In genomic region chr4:165378763-165379631, GRCh38 we compare ENCODE assay signal across 1 cellular context.
TF ChIP-seq lines count a peak whose summit lies in the region.

Gene CPE, plus strand, starts transcription at chr4:165379008. Its CDS starts 214 bp downstream, at chr4:165379222.

TF ChIP-seq in HepG2, 621 proteins besides CTCF, POLR2A, EP300 and RAD21 (continued from another document):
- TF ChIP-seq ZFP36 (IDR thresholded peaks at IDR 0.05; ENCODE audit: borderline replicate concordance, low read depth, low read length, partially characterized antibody) (no peak), FOXK2 (IDR thresholded peaks at IDR 0.05) (peak; percentile 89), ZBTB25 (CRISPR knock-in tag; IDR thresholded peaks at IDR 0.05) (no peak), ZBTB21 (CRISPR knock-in tag; IDR thresholded peaks at IDR 0.05) (no peak; the same call in 1 of the 2 replicates), ZNF556 (CRISPR knock-in tag; IDR thresholded peaks at IDR 0.05; ENCODE audit: borderline replicate concordance) (peak; percentile 92; the same call in 1 of the 2 replicates), CEBPG (CRISPR knock-in tag; IDR thresholded peaks at IDR 0.05) (no peak), ZNF629 (CRISPR knock-in tag; conservative IDR thresholded peaks at IDR 0.05) (0 out of 2 replicates have a peak, but pooled peaks have one; percentile 22), HDAC1 (CRISPR knock-in tag; IDR thresholded peaks at IDR 0.05) (peak; percentile 87), MAZ (IDR thresholded peaks at IDR 0.05; ENCODE audit: borderline replicate concordance, low read depth, low read length) (peak; percentile 73; the same call in 1 of the 2 replicates), MAZ (CRISPR knock-in tag; IDR thresholded peaks at IDR 0.05; ENCODE audit: low read depth) (peak; percentile 88), ZSCAN20 (CRISPR knock-in tag; IDR thresholded peaks at IDR 0.05; ENCODE audit: borderline replicate concordance) (peak; percentile 80; the same call in 1 of the 2 replicates), ZNF235 (CRISPR knock-in tag; IDR thresholded peaks at IDR 0.05; ENCODE audit: borderline replicate concordance) (no peak; the same call in 1 of the 2 replicates)
- TF ChIP-seq, protein P1, sequence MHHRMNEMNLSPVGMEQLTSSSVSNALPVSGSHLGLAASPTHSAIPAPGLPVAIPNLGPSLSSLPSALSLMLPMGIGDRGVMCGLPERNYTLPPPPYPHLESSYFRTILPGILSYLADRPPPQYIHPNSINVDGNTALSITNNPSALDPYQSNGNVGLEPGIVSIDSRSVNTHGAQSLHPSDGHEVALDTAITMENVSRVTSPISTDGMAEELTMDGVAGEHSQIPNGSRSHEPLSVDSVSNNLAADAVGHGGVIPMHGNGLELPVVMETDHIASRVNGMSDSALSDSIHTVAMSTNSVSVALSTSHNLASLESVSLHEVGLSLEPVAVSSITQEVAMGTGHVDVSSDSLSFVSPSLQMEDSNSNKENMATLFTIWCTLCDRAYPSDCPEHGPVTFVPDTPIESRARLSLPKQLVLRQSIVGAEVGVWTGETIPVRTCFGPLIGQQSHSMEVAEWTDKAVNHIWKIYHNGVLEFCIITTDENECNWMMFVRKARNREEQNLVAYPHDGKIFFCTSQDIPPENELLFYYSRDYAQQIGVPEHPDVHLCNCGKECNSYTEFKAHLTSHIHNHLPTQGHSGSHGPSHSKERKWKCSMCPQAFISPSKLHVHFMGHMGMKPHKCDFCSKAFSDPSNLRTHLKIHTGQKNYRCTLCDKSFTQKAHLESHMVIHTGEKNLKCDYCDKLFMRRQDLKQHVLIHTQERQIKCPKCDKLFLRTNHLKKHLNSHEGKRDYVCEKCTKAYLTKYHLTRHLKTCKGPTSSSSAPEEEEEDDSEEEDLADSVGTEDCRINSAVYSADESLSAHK (CRISPR knock-in tag; IDR thresholded peaks at IDR 0.05; ENCODE audit: borderline replicate concordance): no peak
- TF ChIP-seq, protein P2, sequence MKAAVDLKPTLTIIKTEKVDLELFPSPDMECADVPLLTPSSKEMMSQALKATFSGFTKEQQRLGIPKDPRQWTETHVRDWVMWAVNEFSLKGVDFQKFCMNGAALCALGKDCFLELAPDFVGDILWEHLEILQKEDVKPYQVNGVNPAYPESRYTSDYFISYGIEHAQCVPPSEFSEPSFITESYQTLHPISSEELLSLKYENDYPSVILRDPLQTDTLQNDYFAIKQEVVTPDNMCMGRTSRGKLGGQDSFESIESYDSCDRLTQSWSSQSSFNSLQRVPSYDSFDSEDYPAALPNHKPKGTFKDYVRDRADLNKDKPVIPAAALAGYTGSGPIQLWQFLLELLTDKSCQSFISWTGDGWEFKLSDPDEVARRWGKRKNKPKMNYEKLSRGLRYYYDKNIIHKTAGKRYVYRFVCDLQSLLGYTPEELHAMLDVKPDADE (CRISPR knock-in tag; IDR thresholded peaks at IDR 0.05): no peak
- TF ChIP-seq, protein P3, sequence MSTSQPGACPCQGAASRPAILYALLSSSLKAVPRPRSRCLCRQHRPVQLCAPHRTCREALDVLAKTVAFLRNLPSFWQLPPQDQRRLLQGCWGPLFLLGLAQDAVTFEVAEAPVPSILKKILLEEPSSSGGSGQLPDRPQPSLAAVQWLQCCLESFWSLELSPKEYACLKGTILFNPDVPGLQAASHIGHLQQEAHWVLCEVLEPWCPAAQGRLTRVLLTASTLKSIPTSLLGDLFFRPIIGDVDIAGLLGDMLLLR (CRISPR knock-in tag; IDR thresholded peaks at IDR 0.05): no peak
